In the genomic region with DNA sequence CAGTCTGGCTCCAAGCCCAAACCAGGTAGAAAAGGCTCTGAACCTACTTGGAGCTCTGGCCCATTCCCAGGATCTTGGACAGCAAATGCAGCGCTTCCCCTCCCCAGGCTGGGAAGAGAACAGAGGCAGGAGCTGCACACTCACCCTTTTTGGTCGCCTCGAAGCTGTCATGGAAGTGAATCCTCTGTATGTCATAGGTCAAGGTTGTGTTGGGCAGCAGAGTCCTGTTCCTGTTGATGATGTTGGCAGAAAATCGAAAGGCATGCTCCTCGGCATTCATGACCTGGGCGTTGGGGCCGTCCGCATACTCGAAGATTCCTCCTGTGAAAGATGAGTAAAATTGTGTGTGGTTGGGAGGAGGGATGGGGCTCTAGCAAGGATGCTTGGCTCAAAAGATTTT, we compare ENCODE assay signal across 18 cellular contexts.
A peak's percentile ranks its signal among the peaks of the same experiment; 100 is the strongest.
DNase-seq lines count a peak whose midpoint lies in the region; ATAC-seq and TF ChIP-seq lines count a peak whose summit lies in the region.
"Had no signal": no experiment of that assay in that cellular context is flagged by ENCODE, and none has a peak within 500 bp of the region (broad histone marks: within the 10 kb centered on the region; RNA-seq: fewer than 3 reads in every experiment).

No MANE protein-coding gene starts in this region.

- TF ChIP-seq CTCF in H9 (conservative IDR thresholded peaks at IDR 0.05) (no peak), lung (IDR thresholded peaks at IDR 0.05; ENCODE audit: control extremely low read depth, extremely low read depth) (no peak), sigmoid colon (IDR thresholded peaks at IDR 0.05) (no peak)

- H3K4me2 ChIP-seq in H9 (ENCODE audit: insufficient read depth, insufficient read length, low read length) = no peak overlapping the region
- H3K4me2 ChIP-seq: PC-9 had no signal

- no peaks in the 10 kb centered on the region for H3K36me3 Mint-ChIP-seq in H9 (ENCODE audit: insufficient read depth in 1 of 3, low read depth in 3 of 3)
- no peaks in the 10 kb centered on the region for H3K36me3 Mint-ChIP-seq in activated T-helper 2 cell treated with anti-CD3 and anti-CD28 coated beads, Interferon-gamma antibody, Interleukin-2, Interleukin-4, amounts not matched to agents 10 μg/mL and 5 μg/mL and 100 μg/mL, durations not matched to agents 14 hours and 24 hours and 36 hours (ENCODE audit: low read depth)
- H3K36me3 Mint-ChIP-seq: CD8-positive, alpha-beta memory T cell had no signal

- no peak overlapping the region for H3K18ac ChIP-seq in H9 (ENCODE audit: insufficient read length, low read depth, low read length)

- no peak overlapping the region for H4K91ac ChIP-seq in H9 (ENCODE audit: insufficient read length, low read depth, low read length)

- no peak overlapping the region for H2BK12ac ChIP-seq in H9 (ENCODE audit: insufficient read length, low read depth, low read length)

- no peak overlapping the region for H4K5ac ChIP-seq in H9 (ENCODE audit: insufficient read length, low read depth, low read length)

- H2AFZ ChIP-seq in H9 (ENCODE audit: low read length) = no peak overlapping the region
- H2AFZ ChIP-seq: PC-9 had no signal

- H2BK15ac ChIP-seq in H9 (ENCODE audit: low read depth, low read length) = no peak overlapping the region

- DNase-seq in H9 (peak; percentile 11), lung (ENCODE audit: low spot score) (peak; percentile 14), sigmoid colon (peak; percentile 4), HK-2 (ENCODE audit: unreplicated experiment) (no peak), substantia nigra (lab: John Stamatoyannopoulos, UW) (no peak), epidermal melanocyte (ENCODE audit: insufficient read length, low spot score) (no peak), NCI-H1092 treated with DMSO at 0.1 percent for 48 hours (lab: John Stamatoyannopoulos, UW) (no peak)
- DNase-seq in activated T-helper 2 cell treated with anti-CD3 and anti-CD28 coated beads, Interferon-gamma antibody, Interleukin-2, Interleukin-4, amounts not matched to agents 10 μg/mL and 5 μg/mL and 100 μg/mL, durations not matched to agents 14 hours and 24 hours and 36 hours (ENCODE audit: low spot score) = peak; percentile 3
- DNase-seq: ACHN; C1 segment of cervical spinal cord; CD8-positive, alpha-beta memory T cell; IMR-90; NCI-H1417 treated with DMSO at 0.1 percent for 48 hours; NCI-H187 treated with DMSO at 0.1 percent for 48 hours; NCI-H2227 treated with DMSO at 0.1 percent for 48 hours; NCI-H524 treated with DMSO at 0.1 percent for 48 hours; PC-9 had no signal

- no peaks in the 10 kb centered on the region for H4K20me1 ChIP-seq in H9 (ENCODE audit: control insufficient read depth, insufficient read depth, insufficient read length)

- H2BK5ac ChIP-seq in H9 (ENCODE audit: insufficient read length, low read length) = no peak overlapping the region

- WGBS in H9 (ENCODE audit: extremely low coverage, insufficient read length, low lambda C conversion rate) = no CpG with 5 or more reads among the region's 9 CpGs
- WGBS in lung, 2 donors = 68 to 79% methylated on average over 9 of the region's 9 CpGs
- WGBS in sigmoid colon, 2 donors = 65 to 75% methylated on average over 9 of the region's 9 CpGs

- H3K9me3 ChIP-seq in H9 (ENCODE audit: control insufficient read depth, low read depth, low read length) (no peaks in the 10 kb centered on the region), lung (ENCODE audit: control insufficient read depth in 2 of 2, insufficient read depth in 1 of 2, low read length in 1 of 2) (no peaks in the 10 kb centered on the region), sigmoid colon (no peaks in the 10 kb centered on the region)

- H2BK20ac ChIP-seq in H9 (ENCODE audit: low read depth, low read length, poor library complexity, severe bottlenecking) = no peak overlapping the region

- H3K23ac ChIP-seq in H9 (ENCODE audit: insufficient read length, low read depth, low read length) = no peak overlapping the region

- H3K4me3 ChIP-seq in lung (no peak overlapping the region), sigmoid colon (no peak overlapping the region)
- H3K4me3 ChIP-seq: PC-9 had no signal

- no peak for TF ChIP-seq EP300 in sigmoid colon (IDR thresholded peaks at IDR 0.05)

- H3K23me2 ChIP-seq in H9 (ENCODE audit: insufficient read length, low read depth, low read length, poor library complexity, severe bottlenecking) = no peaks in the 10 kb centered on the region

- intact Hi-C loops in activated T-helper 2 cell treated with anti-CD3 and anti-CD28 coated beads, Interferon-gamma antibody, Interleukin-2, Interleukin-4, amounts not matched to agents 10 μg/mL and 5 μg/mL and 100 μg/mL, durations not matched to agents 14 hours and 24 hours and 36 hours (cut with micrococcal nuclease) = no loop called here
- intact Hi-C loops in sigmoid colon (cut with DNase I) = no loop called here

- H3K4me1 Mint-ChIP-seq in H9 = no peaks in the 10 kb centered on the region
- no peaks in the 10 kb centered on the region for H3K4me1 Mint-ChIP-seq in activated T-helper 2 cell treated with anti-CD3 and anti-CD28 coated beads, Interferon-gamma antibody, Interleukin-2, Interleukin-4, amounts not matched to agents 10 μg/mL and 5 μg/mL and 100 μg/mL, durations not matched to agents 14 hours and 24 hours and 36 hours (ENCODE audit: low read depth)
- H3K4me1 Mint-ChIP-seq: CD8-positive, alpha-beta memory T cell had no signal

- no peak overlapping the region for H3K4me3 Mint-ChIP-seq in H9
- H3K4me3 Mint-ChIP-seq in activated T-helper 2 cell treated with anti-CD3 and anti-CD28 coated beads, Interferon-gamma antibody, Interleukin-2, Interleukin-4, amounts not matched to agents 10 μg/mL and 5 μg/mL and 100 μg/mL, durations not matched to agents 14 hours and 24 hours and 36 hours (ENCODE audit: low read depth) = no peak overlapping the region
- H3K4me3 Mint-ChIP-seq: CD8-positive, alpha-beta memory T cell had no signal

- no peak overlapping the region for H4K8ac ChIP-seq in H9 (replicated peaks; ENCODE audit: insufficient read length, low read depth, low read length)

- no peak overlapping the region for H3K9ac ChIP-seq in H9 (ENCODE audit: extremely low read depth, insufficient read length, low read length)

- no peak overlapping the region for H2BK120ac ChIP-seq in H9 (ENCODE audit: low read depth, low read length, poor library complexity, severe bottlenecking)

- no peaks in the 10 kb centered on the region for H3K9me3 Mint-ChIP-seq in H9
- H3K9me3 Mint-ChIP-seq in activated T-helper 2 cell treated with anti-CD3 and anti-CD28 coated beads, Interferon-gamma antibody, Interleukin-2, Interleukin-4, amounts not matched to agents 10 μg/mL and 5 μg/mL and 100 μg/mL, durations not matched to agents 14 hours and 24 hours and 36 hours = no peaks in the 10 kb centered on the region

- H2AK5ac ChIP-seq in H9 (ENCODE audit: insufficient read length, low read length) = no peak overlapping the region

- no peaks in the 10 kb centered on the region for H3K79me2 ChIP-seq in H9 (ENCODE audit: insufficient read depth, low read length)

- H3K27ac Mint-ChIP-seq in H9 = no peak overlapping the region
- no peak overlapping the region for H3K27ac Mint-ChIP-seq in activated T-helper 2 cell treated with anti-CD3 and anti-CD28 coated beads, Interferon-gamma antibody, Interleukin-2, Interleukin-4, amounts not matched to agents 10 μg/mL and 5 μg/mL and 100 μg/mL, durations not matched to agents 14 hours and 24 hours and 36 hours
- H3K27ac Mint-ChIP-seq: CD8-positive, alpha-beta memory T cell had no signal

- no peak overlapping the region for H3K56ac ChIP-seq in H9 (ENCODE audit: insufficient read length, low read depth, low read length)

- no peaks in the 10 kb centered on the region for H3K27me3 ChIP-seq in H9 (ENCODE audit: insufficient read depth, low read length)
- no peaks in the 10 kb centered on the region for H3K27me3 ChIP-seq in lung (ENCODE audit: control insufficient read depth, insufficient read depth)
- peaks cover 0 to 14% (median 0%) of the 10 kb centered on the region in 3 donors for H3K27me3 ChIP-seq in sigmoid colon

- H3K14ac ChIP-seq in H9 (ENCODE audit: insufficient read depth, low read length) = no peak overlapping the region

- H3K27me3 Mint-ChIP-seq in H9 (ENCODE audit: low read depth) = no peaks in the 10 kb centered on the region; the same call in 1 of the 2 replicates
- H3K27me3 Mint-ChIP-seq in activated T-helper 2 cell treated with anti-CD3 and anti-CD28 coated beads, Interferon-gamma antibody, Interleukin-2, Interleukin-4, amounts not matched to agents 10 μg/mL and 5 μg/mL and 100 μg/mL, durations not matched to agents 14 hours and 24 hours and 36 hours (ENCODE audit: low read depth) = no peaks in the 10 kb centered on the region

- H3K36me3 ChIP-seq in lung (ENCODE audit: control insufficient read depth in 2 of 2, insufficient read depth in 2 of 2, low read length in 2 of 2) (no peaks in the 10 kb centered on the region), sigmoid colon (no peaks in the 10 kb centered on the region)

- H3T11ph ChIP-seq in H9 (ENCODE audit: low read length) = no peak overlapping the region

- H3K4ac ChIP-seq in H9 (ENCODE audit: low read depth, low read length) = no peak overlapping the region

- H3K27ac ChIP-seq in H9 (ENCODE audit: insufficient read length, low read depth, low read length) (no peak overlapping the region), lung (ENCODE audit: low read depth in 1 of 2, low read length in 1 of 2) (no peak overlapping the region), sigmoid colon (no peak overlapping the region), substantia nigra (ENCODE audit: low read depth, low read length, poor library complexity, severe bottlenecking) (no peak overlapping the region)
- H3K27ac ChIP-seq: PC-9, RWPE1 had no signal

- no peak for TF ChIP-seq POLR2A in sigmoid colon (IDR thresholded peaks at IDR 0.05)

- H3K79me1 ChIP-seq in H9 (ENCODE audit: insufficient read depth, low read depth, low read length, poor library complexity, severe bottlenecking) = no peaks in the 10 kb centered on the region

- H3K4me1 ChIP-seq in H9 (ENCODE audit: insufficient read depth, low read length) = no peaks in the 10 kb centered on the region
- H3K4me1 ChIP-seq in lung (ENCODE audit: control insufficient read depth in 2 of 2, insufficient read depth in 2 of 2, low read length in 2 of 2) = no peaks in the 10 kb centered on the region
- H3K4me1 ChIP-seq in sigmoid colon = no peaks in the 10 kb centered on the region

- no peak for ATAC-seq in lung (ENCODE audit: insufficient read depth, low FRiP score)

Comparison
In these comparisons a context has a peak if more than half of its experiments do, and no peak if none do; other contexts are left out.
1. DNase-seq: peak in H9 (single experiment), activated T-helper 2 cell treated with anti-CD3 and anti-CD28 coated beads, Interferon-gamma antibody, Interleukin-2, Interleukin-4, amounts not matched to agents 10 μg/mL and 5 μg/mL and 100 μg/mL, durations not matched to agents 14 hours and 24 hours and 36 hours (single experiment), lung (single experiment) and sigmoid colon (single experiment); none in HK-2 (single experiment), substantia nigra (0 of 49), epidermal melanocyte (single experiment) and NCI-H1092 treated with DMSO at 0.1 percent for 48 hours (single experiment).